In the genomic region with DNA sequence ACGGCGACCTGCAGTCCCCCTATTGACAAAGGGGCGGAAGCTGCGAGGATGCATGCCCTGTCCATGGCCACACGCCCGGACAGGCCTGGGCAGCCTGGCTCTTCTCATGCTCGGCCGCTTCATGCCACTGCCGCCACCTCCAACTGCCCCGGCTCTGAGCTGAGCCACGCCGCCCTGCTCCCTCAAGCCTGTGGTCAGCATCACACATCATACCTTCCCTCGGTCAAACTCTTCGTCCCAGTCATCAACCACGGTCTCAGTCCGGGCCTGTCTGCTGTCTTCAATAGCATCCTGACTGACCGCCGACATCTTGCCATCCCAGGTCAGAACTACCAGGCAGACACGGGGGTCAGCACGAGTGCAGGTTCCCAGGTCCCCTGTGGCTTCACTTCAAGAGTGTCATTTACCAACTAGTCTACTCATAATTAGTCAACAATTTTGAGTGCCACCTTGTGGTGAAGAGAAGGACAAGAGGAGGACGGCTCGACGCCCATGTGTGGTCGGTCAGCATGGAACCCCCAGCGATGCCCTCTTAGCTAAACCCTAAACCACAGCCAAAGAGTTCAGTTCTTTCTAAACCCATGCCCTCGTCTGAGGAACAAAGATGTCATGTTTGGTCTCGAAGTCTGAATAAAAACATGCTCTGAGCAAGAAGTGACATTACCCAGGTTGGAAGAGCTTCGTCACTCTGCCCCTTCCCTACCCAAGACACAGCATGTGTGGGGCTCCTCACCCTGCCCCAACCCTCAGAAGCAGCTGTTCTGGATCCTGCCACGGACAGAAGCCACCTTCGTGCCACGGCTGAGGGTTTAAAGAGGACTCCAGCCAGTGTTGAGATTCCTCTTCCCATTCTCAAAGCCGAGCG, we compare ENCODE assay signal across 8 cellular contexts. TPM values are rescaled to one million over a fixed set of nuclear protein-coding genes. Genes with fewer than 3 reads are reported as not detected.
DNase-seq lines count a peak whose midpoint lies in the region; ATAC-seq lines count a peak whose summit lies in the region.

No MANE protein-coding gene starts in this region.

- H3K27me3 ChIP-seq in CD4-positive, CD25-positive, alpha-beta regulatory T cell (ENCODE audit: control insufficient read depth, insufficient read depth, low read length): no peaks in the 10 kb centered on the region
- H3K27me3 ChIP-seq in H7 (ENCODE audit: control insufficient read depth, insufficient read depth, low read length) (no peaks in the 10 kb centered on the region), right cardiac atrium (ENCODE audit: control insufficient read depth, insufficient read depth) (no peaks in the 10 kb centered on the region)

- no peaks in the 10 kb centered on the region for H3K9me3 ChIP-seq in CD4-positive, CD25-positive, alpha-beta regulatory T cell (ENCODE audit: control insufficient read depth in 2 of 2, low read length in 2 of 2)
- no peaks in the 10 kb centered on the region for H3K9me3 ChIP-seq in right cardiac atrium (ENCODE audit: control insufficient read depth, low read length)

- H3K4me1 Mint-ChIP-seq in CD4-positive, CD25-positive, alpha-beta regulatory T cell: peaks cover 11 to 57% (median 21%) of the 10 kb centered on the region in 4 donors
- H3K4me1 Mint-ChIP-seq in activated T-helper 17 cell treated with anti-CD3 and anti-CD28 coated beads, Interleukin-2, amount 50 U/mL, for 72 hours: peaks cover 55% of the 10 kb centered on the region

- no peaks in the 10 kb centered on the region for H3K9me3 Mint-ChIP-seq in CD4-positive, CD25-positive, alpha-beta regulatory T cell
- H3K9me3 Mint-ChIP-seq in activated T-helper 17 cell treated with anti-CD3 and anti-CD28 coated beads, Interleukin-2, amount 50 U/mL, for 72 hours: no peaks in the 10 kb centered on the region

- no peak overlapping the region for H3K4me3 ChIP-seq in CD4-positive, CD25-positive, alpha-beta regulatory T cell (ENCODE audit: low read depth, low read length)
- H3K4me3 ChIP-seq in H7 (ENCODE audit: insufficient read depth, low read depth, low read length) (no peak overlapping the region), right cardiac atrium (ENCODE audit: low read length) (no peak overlapping the region)

- no peak overlapping the region for H3K27ac ChIP-seq in CD4-positive, CD25-positive, alpha-beta regulatory T cell (ENCODE audit: insufficient read depth, low read length, poor library complexity, severe bottlenecking)
- H3K27ac ChIP-seq in right cardiac atrium (ENCODE audit: low read length): no peak overlapping the region

- peaks cover 15% of the 10 kb centered on the region for H3K4me1 ChIP-seq in CD4-positive, CD25-positive, alpha-beta regulatory T cell (ENCODE audit: control insufficient read depth, insufficient read depth, low read length, poor library complexity, severe bottlenecking)
- peaks cover 2% of the 10 kb centered on the region for H3K4me1 ChIP-seq in right cardiac atrium (ENCODE audit: control insufficient read depth, insufficient read depth, low read length)

- peak in 2 of 3 donors; percentile 60 to 61 for DNase-seq in CD4-positive, CD25-positive, alpha-beta regulatory T cell
- DNase-seq in H7: peak; percentile 69
- peak in 1 of 3 donors; percentile 66 for DNase-seq in right cardiac atrium
- peak; percentile 83 for DNase-seq in superior temporal gyrus (ENCODE audit: extremely low spot score)
- no peak for DNase-seq in stimulated activated CD4-positive, alpha-beta T cell treated with anti-CD3 and anti-CD28 coated beads, Interleukin-12 subunit alpha, Interleukin-12 subunit beta, amount 100 ng/mL, for 4 hours
- DNase-seq in AG20443 (ENCODE audit: low spot score): no peak
- DNase-seq in T-helper 9 cell: no peak

- peak overlapping the region; percentile 79 to 97 (median 82) for H3K27ac Mint-ChIP-seq in CD4-positive, CD25-positive, alpha-beta regulatory T cell
- H3K27ac Mint-ChIP-seq in activated T-helper 17 cell treated with anti-CD3 and anti-CD28 coated beads, Interleukin-2, amount 50 U/mL, for 72 hours: peak overlapping the region; percentile 88

- WGBS in right cardiac atrium: 78% methylated on average over 33 of the region's 33 CpGs

- peak; percentile 59 to 62 for ATAC-seq in CD4-positive, CD25-positive, alpha-beta regulatory T cell (ENCODE audit: low read depth in 2 of 2)
- ATAC-seq in activated T-helper 17 cell treated with anti-CD3 and anti-CD28 coated beads, Interleukin-2, amount 50 U/mL, for 72 hours (replicated peaks): peak; percentile 75
- ATAC-seq in right cardiac atrium: peak; percentile 20 to 40

- peaks cover 77% of the 10 kb centered on the region for H3K36me3 ChIP-seq in CD4-positive, CD25-positive, alpha-beta regulatory T cell (ENCODE audit: control insufficient read depth, insufficient read depth, low read length)
- H3K36me3 ChIP-seq in H7 (replicated peaks; ENCODE audit: control insufficient read depth, insufficient read depth, low read length): peaks cover 34% of the 10 kb centered on the region

- intact Hi-C loops in right cardiac atrium (cut with DNase I): loop anchor here in 3 of 4 donors (5.0 kb wide), 2 partner anchors 302 to 307 kb away; no protein-coding TSS in a partner anchor

- H3K36me3 Mint-ChIP-seq in CD4-positive, CD25-positive, alpha-beta regulatory T cell: peaks cover 56% of the 10 kb centered on the region
- peaks cover 100% of the 10 kb centered on the region for H3K36me3 Mint-ChIP-seq in activated T-helper 17 cell treated with anti-CD3 and anti-CD28 coated beads, Interleukin-2, amount 50 U/mL, for 72 hours (ENCODE audit: low read depth)

- H3K27me3 Mint-ChIP-seq in CD4-positive, CD25-positive, alpha-beta regulatory T cell: no peaks in the 10 kb centered on the region
- no peaks in the 10 kb centered on the region for H3K27me3 Mint-ChIP-seq in activated T-helper 17 cell treated with anti-CD3 and anti-CD28 coated beads, Interleukin-2, amount 50 U/mL, for 72 hours

- H3K4me3 Mint-ChIP-seq in CD4-positive, CD25-positive, alpha-beta regulatory T cell: peak overlapping the region in 2 of 4 donors; percentile 22 to 69
- H3K4me3 Mint-ChIP-seq in activated T-helper 17 cell treated with anti-CD3 and anti-CD28 coated beads, Interleukin-2, amount 50 U/mL, for 72 hours: peak overlapping the region; percentile 69

RNA-seq across cellular contexts. Expression of a gene that starts 16.9 kb away (rescaled TPM):
- 487 TPM for total RNA-seq in CD4-positive, CD25-positive, alpha-beta regulatory T cell
- polyA plus RNA-seq in CD4-positive, CD25-positive, alpha-beta regulatory T cell: 100 to 1,000 TPM; 202 to 214 (median 206) TPM
- 10.3 and 11.3 TPM in 2 replicates for total RNA-seq in H7 (2014; rRNA removed; shearing (Covaris generic))
- 100 to 1,000 TPM; 173 to 195 TPM for total RNA-seq in activated T-helper 17 cell treated with anti-CD3 and anti-CD28 coated beads, Interleukin-2, amount 50 U/mL, for 72 hours
- 10 to 100 TPM; 31.2 to 39.1 (median 36.7) TPM for total RNA-seq in right cardiac atrium
- polyA plus RNA-seq in right cardiac atrium: 22.5 TPM

RNA-seq across cellular contexts. Expression of a gene that starts 41.7 kb away (rescaled TPM):
- total RNA-seq in CD4-positive, CD25-positive, alpha-beta regulatory T cell: 407 TPM
- polyA plus RNA-seq in CD4-positive, CD25-positive, alpha-beta regulatory T cell: 10 to 100 TPM; 19.6 to 22.2 (median 21.2) TPM
- 24.6 and 32.8 TPM in 2 replicates for total RNA-seq in H7 (2014; rRNA removed; shearing (Covaris generic))
- 100 to 1,000 TPM in 1 of 2 donors, 10 to 100 TPM in 1; 95.3 to 139 TPM for total RNA-seq in activated T-helper 17 cell treated with anti-CD3 and anti-CD28 coated beads, Interleukin-2, amount 50 U/mL, for 72 hours
- 10 to 100 TPM; 25.1 to 42.9 (median 29.0) TPM for total RNA-seq in right cardiac atrium
- 16.2 TPM for polyA plus RNA-seq in right cardiac atrium

Comparison
In these comparisons a context has a peak if more than half of its experiments do, and no peak if none do; other contexts are left out.
1. DNase-seq: peak in CD4-positive, CD25-positive, alpha-beta regulatory T cell (2 of 3), H7 (single experiment) and superior temporal gyrus (single experiment); none in stimulated activated CD4-positive, alpha-beta T cell treated with anti-CD3 and anti-CD28 coated beads, Interleukin-12 subunit alpha, Interleukin-12 subunit beta, amount 100 ng/mL, for 4 hours (single experiment), AG20443 (single experiment) and T-helper 9 cell (single experiment).
2. RNA of a gene that starts 16.9 kb away (total RNA-seq): 487 TPM in CD4-positive, CD25-positive, alpha-beta regulatory T cell (single experiment) and 173 to 195 TPM in activated T-helper 17 cell treated with anti-CD3 and anti-CD28 coated beads, Interleukin-2, amount 50 U/mL, for 72 hours; 31.2 to 39.1 TPM in right cardiac atrium and 10.3 to 11.3 TPM in H7; every median in the first group is over 4 times any median in the second.
3. Peak in every context shown above with its lines, with median percentiles within 50 percentile points of each other: ATAC-seq.